3 cellular contexts compared by ENCODE assay signal in the genomic region with DNA sequence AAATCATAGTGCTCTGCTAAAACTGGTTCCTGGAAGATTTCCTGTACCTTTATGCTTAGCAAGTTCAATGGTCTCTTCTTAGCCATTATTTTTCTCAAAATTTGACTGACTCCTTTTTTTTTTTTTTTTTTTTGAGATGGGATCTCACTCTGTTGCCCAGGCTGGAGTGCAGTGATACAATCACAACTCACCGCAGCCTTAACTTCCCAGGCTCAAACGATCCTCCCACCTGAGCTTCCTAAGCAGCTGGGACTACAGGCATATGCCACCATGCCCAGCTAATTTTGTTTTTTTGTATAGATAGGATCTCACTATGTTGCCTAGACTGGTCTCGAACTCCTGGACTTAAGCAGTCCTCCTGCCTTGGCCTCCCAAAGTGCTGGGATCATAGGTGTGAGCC. TPM values are rescaled to one million over a fixed set of nuclear protein-coding genes. Genes with fewer than 3 reads are reported as not detected.
"Had no signal": no experiment of that assay in that cellular context is flagged by ENCODE, and none has a peak within 500 bp of the region (broad histone marks: within the 10 kb centered on the region; RNA-seq: fewer than 3 reads in every experiment).

No MANE protein-coding gene starts in this region.

RNA-seq across cellular contexts. Expression of a gene that starts 59.9 kb away (rescaled TPM):
- total RNA-seq: fibroblast of villous mesenchyme, left ventricle myocardium superior, mammary epithelial cell had no signal
